ENCODE assay signal across 8 cellular contexts in the genomic region with DNA sequence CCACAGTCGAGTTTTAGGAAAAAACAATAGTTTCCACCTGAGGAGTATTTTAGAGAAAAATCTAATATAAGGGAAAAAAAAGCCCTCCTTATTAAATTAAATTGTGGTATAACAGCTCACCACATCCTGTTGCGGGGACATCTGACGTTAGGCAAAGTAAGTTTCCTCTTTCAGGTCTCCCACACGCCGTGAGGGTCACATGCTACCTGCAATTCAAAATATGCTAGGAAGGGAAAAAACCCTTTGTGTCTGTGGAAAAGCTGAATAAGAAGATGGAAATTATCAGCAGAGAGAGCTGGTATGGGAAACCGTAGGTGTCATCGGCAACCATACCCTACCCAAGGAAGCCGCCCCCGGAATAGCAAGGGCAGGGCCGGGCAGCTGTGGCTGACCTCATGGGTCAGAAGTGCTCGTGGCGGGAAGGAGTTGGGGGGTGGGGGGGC.
DNase-seq lines count a peak whose midpoint lies in the region; ATAC-seq and TF ChIP-seq lines count a peak whose summit lies in the region.

No MANE protein-coding gene starts in this region.

- peak; percentile 77 for ATAC-seq in GM18502 (IDR thresholded peaks at IDR 0.05; ENCODE audit: poor library complexity, unreplicated experiment)
- ATAC-seq in HG02759 (IDR thresholded peaks at IDR 0.05; ENCODE audit: unreplicated experiment) = peak; percentile 68

- H3K4me3 ChIP-seq in OCI-LY7 (ENCODE audit: low read depth, low read length, poor library complexity, severe bottlenecking) (peak overlapping the region; percentile 67), GM23248 (no peak overlapping the region)

- in situ Hi-C loops in GM23248 (cut with MboI) = no loop called here

- H3K9me2 ChIP-seq in OCI-LY7 (ENCODE audit: insufficient read depth, low read length) = no peaks in the 10 kb centered on the region
- no peaks in the 10 kb centered on the region for H3K9me2 ChIP-seq in GM23248 (ENCODE audit: insufficient read depth)

- H3K27ac ChIP-seq in OCI-LY7 (ENCODE audit: low read depth, low read length, poor library complexity, severe bottlenecking) = peak overlapping the region; percentile 100
- no peak overlapping the region for H3K27ac ChIP-seq in GM23248

- intact Hi-C loops in OCI-LY7 (cut with micrococcal nuclease; ENCODE audit: unreplicated experiment) = loop anchor here (1.0 to 5.0 kb wide), 4 partner anchors 58 to 511 kb away; a partner anchor contains a TSS

- POLR2A ChIA-PET in OCI-LY7 (lab: Charles Lee) = interaction anchor here (0.6 to 1.6 kb wide), 7 partner anchors 58 to 542 kb away, joined by 3 to 7 read pairs (median 3); no protein-coding TSS in a partner anchor

- 94 to 97% methylated on average over 12 of the region's 12 CpGs for WGBS in GM23248 (ENCODE audit: low coverage in 1 of 2, low lambda C conversion rate in 2 of 2, missing lambda C conversion rate in 2 of 2), 2 experiments

- peak overlapping the region; percentile 93 for H3K4me2 ChIP-seq in OCI-LY7 (ENCODE audit: low read length)
- H3K4me2 ChIP-seq in GM23248 (ENCODE audit: unreplicated experiment) = no peak overlapping the region

- H3K36me3 ChIP-seq in OCI-LY7 (ENCODE audit: insufficient read depth, low read length) = peaks cover 16% of the 10 kb centered on the region
- H3K36me3 ChIP-seq in GM23248 (ENCODE audit: low read depth) = no peaks in the 10 kb centered on the region

- peak; percentile 78 for DNase-seq in OCI-LY7 (ENCODE audit: low spot score)
- peak; percentile 83 for DNase-seq in activated naive CD4-positive, alpha-beta T cell treated with anti-CD3 and anti-CD28 coated beads, Interleukin-2, amount 50 U/mL, for 16 hours
- peak; percentile 81 for DNase-seq in stimulated activated CD4-positive, alpha-beta T cell treated with anti-CD3 and anti-CD28 coated beads, Interleukin-2, amount 100 ng/mL, for 4 hours (ENCODE audit: low read depth)
- no peak for DNase-seq in globus pallidus (ENCODE audit: low spot score)
- no peak for DNase-seq in GM23248
- no peak for DNase-seq in epidermal melanocyte (ENCODE audit: insufficient read length, low spot score)

- H3K9ac ChIP-seq in GM23248 = no peak overlapping the region

- no peaks in the 10 kb centered on the region for H4K20me1 ChIP-seq in OCI-LY7 (ENCODE audit: insufficient read depth, low read length)
- no peaks in the 10 kb centered on the region for H4K20me1 ChIP-seq in GM23248 (ENCODE audit: insufficient read depth)

- no peaks in the 10 kb centered on the region for H3K79me2 ChIP-seq in OCI-LY7 (ENCODE audit: insufficient read depth, low read depth, low read length)
- no peaks in the 10 kb centered on the region for H3K79me2 ChIP-seq in GM23248 (ENCODE audit: insufficient read depth)

- H3F3A ChIP-seq in GM23248 (ENCODE audit: insufficient read depth) = no peaks in the 10 kb centered on the region

- H3K4me1 ChIP-seq in OCI-LY7 (ENCODE audit: insufficient read depth, low read length, poor library complexity, severe bottlenecking) = peaks cover 91% of the 10 kb centered on the region
- H3K4me1 ChIP-seq in GM23248 (ENCODE audit: insufficient read depth) = no peaks in the 10 kb centered on the region

- no peaks in the 10 kb centered on the region for H3K27me3 ChIP-seq in GM23248 (replicated peaks; ENCODE audit: insufficient read depth)

- H2AFZ ChIP-seq in OCI-LY7 (ENCODE audit: low read length) = 0 out of 2 replicates have a peak overlapping the region, but pooled peaks have one; percentile 16
- no peak overlapping the region for H2AFZ ChIP-seq in GM23248

- CTCF ChIA-PET in OCI-LY7 (lab: Charles Lee; ENCODE audit: unreplicated experiment) = no interaction called here

- H3K9me3 ChIP-seq in OCI-LY7 (ENCODE audit: low read length) (no peaks in the 10 kb centered on the region), GM23248 (ENCODE audit: low read depth) (no peaks in the 10 kb centered on the region)

- TF ChIP-seq CTCF in OCI-LY7 (conservative IDR thresholded peaks at IDR 0.05; ENCODE audit: low read length) = no peak

- no TSS peak for BruUV-seq in OCI-LY7 (replicated peaks; lab: Mats Ljungman, UMichigan)

Comparison
In these comparisons a context has a peak if more than half of its experiments do, and no peak if none do; other contexts are left out.
1. DNase-seq: peak in OCI-LY7 (single experiment), activated naive CD4-positive, alpha-beta T cell treated with anti-CD3 and anti-CD28 coated beads, Interleukin-2, amount 50 U/mL, for 16 hours (single experiment) and stimulated activated CD4-positive, alpha-beta T cell treated with anti-CD3 and anti-CD28 coated beads, Interleukin-2, amount 100 ng/mL, for 4 hours (single experiment); none in globus pallidus (single experiment), GM23248 (single experiment) and epidermal melanocyte (single experiment).